In the genomic region with DNA sequence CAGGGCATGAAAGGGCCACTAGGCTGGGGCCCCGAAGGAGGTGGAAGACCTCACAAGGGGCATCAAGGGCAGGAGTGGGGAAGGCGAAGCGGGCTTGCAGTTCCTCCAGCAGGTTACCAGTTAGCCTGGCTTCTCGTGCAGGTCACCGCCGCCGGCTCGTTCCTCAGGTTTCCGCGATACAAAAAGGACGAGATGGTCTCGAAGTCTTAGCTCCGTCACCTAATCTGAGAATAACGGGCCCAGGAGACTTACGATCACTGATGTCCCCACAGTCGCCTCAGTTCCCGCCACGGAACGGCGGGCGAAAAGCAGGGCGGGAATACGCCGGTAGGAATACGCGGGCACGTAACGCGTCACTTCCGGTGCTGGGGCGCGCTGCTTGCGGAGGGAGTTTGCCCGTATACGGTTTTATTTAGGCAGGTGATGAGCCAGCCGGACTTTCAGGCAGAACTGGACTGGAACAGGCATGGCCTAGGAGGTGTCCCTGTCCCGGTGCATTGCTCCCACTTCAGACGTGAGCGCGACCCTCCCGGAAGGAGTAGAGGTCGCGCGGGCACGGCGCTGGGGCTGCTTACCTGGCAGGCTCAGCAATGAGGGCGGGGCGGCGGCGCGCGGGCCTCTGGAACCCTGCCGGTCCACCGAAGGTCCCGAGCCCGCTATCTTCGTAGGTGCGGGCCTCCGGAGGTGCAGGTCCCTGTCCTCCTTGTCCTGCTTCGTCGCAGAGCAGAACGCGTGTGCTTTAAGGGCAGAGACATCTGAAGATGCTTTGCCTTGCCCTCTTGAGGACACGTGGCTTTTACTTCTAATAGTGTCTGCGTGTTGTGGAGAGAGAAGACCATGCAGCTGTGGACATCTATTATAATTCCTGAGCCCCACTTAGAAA, we compare ENCODE assay signal across 8 cellular contexts. TPM values are rescaled to one million over a fixed set of nuclear protein-coding genes. Genes with fewer than 3 reads are reported as not detected.
DNase-seq lines count a peak whose midpoint lies in the region; ATAC-seq, FAIRE-seq and TF ChIP-seq lines count a peak whose summit lies in the region.

TSS of gene RFC4 (minus strand) at position 310 of the 883 bp plus-strand sequence. CDS start 1,769 bp downstream, outside the sequence.

- H3K4me3 Mint-ChIP-seq in neural progenitor cell = peak within 1 kb of the TSS; percentile 94

- H3F3A ChIP-seq in Loucy (ENCODE audit: low read depth) = no peaks in the 10 kb centered on the region
- H3F3A ChIP-seq in neural progenitor cell (ENCODE audit: low read depth) = peaks cover 17% of the 10 kb centered on the region

- no peaks in the 10 kb centered on the region for H3K9me3 Mint-ChIP-seq in neural progenitor cell

- peaks cover 43% of the 10 kb centered on the region for H3K79me2 ChIP-seq in Loucy (ENCODE audit: insufficient read depth, low read length)
- H3K79me2 ChIP-seq in neural progenitor cell (ENCODE audit: low read depth) = peaks cover 46% of the 10 kb centered on the region

- FAIRE-seq in H54 (lab: Jason Lieb, UNC) = peak; percentile 78

- H3K9me2 ChIP-seq in Loucy (replicated peaks; ENCODE audit: low read depth, low read length) = no peaks in the 10 kb centered on the region

- peaks cover 20% of the 10 kb centered on the region for H3K4me1 Mint-ChIP-seq in neural progenitor cell

- peak within 1 kb of the TSS; percentile 94 for H3K27ac Mint-ChIP-seq in neural progenitor cell

- H3K36me3 Mint-ChIP-seq in neural progenitor cell = peaks cover 12% of the 10 kb centered on the region

- H4K20me1 ChIP-seq in Loucy (ENCODE audit: insufficient read depth, low read length, poor library complexity, severe bottlenecking) = peaks cover 4% of the 10 kb centered on the region
- no peaks in the 10 kb centered on the region for H4K20me1 ChIP-seq in neural progenitor cell (ENCODE audit: low read depth)

- H3K36me3 ChIP-seq in Loucy (ENCODE audit: insufficient read depth, low read length) = no peaks in the 10 kb centered on the region; the same call in 1 of the 2 replicates
- peaks cover 6% of the 10 kb centered on the region for H3K36me3 ChIP-seq in neural progenitor cell
- H3K36me3 ChIP-seq in subcutaneous abdominal adipose tissue (ENCODE audit: control insufficient read depth in 5 of 5, insufficient read depth in 5 of 5, low read length in 5 of 5) = peaks cover 0 to 10% (median 0%) of the 10 kb centered on the region in 5 donors

- H3K27me3 ChIP-seq in Loucy (ENCODE audit: insufficient read depth, low read length, poor library complexity, severe bottlenecking) = no peaks in the 10 kb centered on the region
- H3K27me3 ChIP-seq in foreskin keratinocyte = no peaks in the 10 kb centered on the region
- no peaks in the 10 kb centered on the region for H3K27me3 ChIP-seq in neural progenitor cell
- H3K27me3 ChIP-seq in subcutaneous abdominal adipose tissue (ENCODE audit: control insufficient read depth in 5 of 5, insufficient read depth in 4 of 5, low read length in 5 of 5) = peaks cover 0 to 4% (median 0%) of the 10 kb centered on the region in 5 donors

- H3K4me3 ChIP-seq in Loucy (ENCODE audit: low read length, poor library complexity, severe bottlenecking) (peak within 1 kb of the TSS; percentile 79), neural progenitor cell (peak within 1 kb of the TSS; percentile 61), subcutaneous abdominal adipose tissue (ENCODE audit: low read depth in 1 of 5, low read length in 5 of 5) (peak within 1 kb of the TSS; percentile 84 to 98 (median 97))

- TF ChIP-seq CTCF in Loucy (conservative IDR thresholded peaks at IDR 0.05; ENCODE audit: low read length) = no peak
- no peak for TF ChIP-seq CTCF in foreskin keratinocyte (conservative IDR thresholded peaks at IDR 0.05)
- no peak for TF ChIP-seq CTCF in neural progenitor cell (IDR thresholded peaks at IDR 0.05)

- H3K27ac ChIP-seq in foreskin keratinocyte (peak within 1 kb of the TSS; percentile 60), neural progenitor cell (peak within 1 kb of the TSS; percentile 78), subcutaneous abdominal adipose tissue (ENCODE audit: low read depth, low read length) (peak within 1 kb of the TSS; percentile 74)

- peak; percentile 92 for ATAC-seq in foreskin keratinocyte

- H3K9ac ChIP-seq in Loucy (ENCODE audit: low read depth, low read length, poor library complexity, severe bottlenecking) (peak within 1 kb of the TSS; percentile 92), neural progenitor cell (peak within 1 kb of the TSS; percentile 58), subcutaneous abdominal adipose tissue (ENCODE audit: low read length in 5 of 5) (peak within 1 kb of the TSS; percentile 75 to 90 (median 83))

- peak; percentile 75 for TF ChIP-seq POLR2A in H54 (IDR thresholded peaks at IDR 0.05; ENCODE audit: low read depth, low read length)

- H3K4me2 ChIP-seq in Loucy (ENCODE audit: low read depth, low read length, poor library complexity, severe bottlenecking) (peak within 1 kb of the TSS; percentile 80), neural progenitor cell (peak within 1 kb of the TSS; percentile 97)

- DNase-seq in ELF-1 (ENCODE audit: low read depth, low spot score) (peak; percentile 92), H54 (ENCODE audit: insufficient read length, low spot score) (peak; percentile 87), SIG-M5 treated with dmso at 0.1 percent for 504 hours (lab: John Stamatoyannopoulos, UW; ENCODE audit: unreplicated experiment) (peak; percentile 82), activated gamma-delta T cell (lab: John Stamatoyannopoulos, UW) (peak; percentile 74), foreskin keratinocyte (peak in 1 of 2 donors; percentile 72), neural progenitor cell (ENCODE audit: low spot score) (peak; percentile 88)

- H3K4me1 ChIP-seq in Loucy (ENCODE audit: insufficient read depth, low read length, poor library complexity, severe bottlenecking) (peaks cover 27% of the 10 kb centered on the region), foreskin keratinocyte (peaks cover 5% of the 10 kb centered on the region), neural progenitor cell (peaks cover 20% of the 10 kb centered on the region), subcutaneous abdominal adipose tissue (ENCODE audit: control insufficient read depth in 5 of 5, insufficient read depth in 5 of 5, low read length in 5 of 5) (peaks cover 0 to 21% (median 14%) of the 10 kb centered on the region in 5 donors)

- peaks cover 2% of the 10 kb centered on the region for H3K27me3 Mint-ChIP-seq in neural progenitor cell (ENCODE audit: insufficient read depth, low read depth)

- H3K9me3 ChIP-seq in Loucy (ENCODE audit: insufficient read depth, low read depth, low read length) (no peaks in the 10 kb centered on the region), neural progenitor cell (ENCODE audit: low read depth) (no peaks in the 10 kb centered on the region), subcutaneous abdominal adipose tissue (ENCODE audit: control insufficient read depth in 5 of 5, low read length in 5 of 5) (no peaks in the 10 kb centered on the region)

- H2AFZ ChIP-seq in Loucy (ENCODE audit: low read length) = peak within 1 kb of the TSS; percentile 83
- H2AFZ ChIP-seq in neural progenitor cell (replicated peaks) = peak within 1 kb of the TSS; percentile 100

RNA-seq across cellular contexts. Expression of gene RFC4, which starts in this region (rescaled TPM):
- 68.2 and 71.5 TPM in 2 replicates for total RNA-seq in foreskin keratinocyte
- polyA plus RNA-seq in foreskin keratinocyte = 50.2 and 61.0 TPM in 2 replicates
- 127 and 187 TPM in 2 replicates for total RNA-seq in neural progenitor cell (ENCODE audit: low replicate concordance)
